Comparison of ENCODE assay signal across 18 cellular contexts in the genomic region with DNA sequence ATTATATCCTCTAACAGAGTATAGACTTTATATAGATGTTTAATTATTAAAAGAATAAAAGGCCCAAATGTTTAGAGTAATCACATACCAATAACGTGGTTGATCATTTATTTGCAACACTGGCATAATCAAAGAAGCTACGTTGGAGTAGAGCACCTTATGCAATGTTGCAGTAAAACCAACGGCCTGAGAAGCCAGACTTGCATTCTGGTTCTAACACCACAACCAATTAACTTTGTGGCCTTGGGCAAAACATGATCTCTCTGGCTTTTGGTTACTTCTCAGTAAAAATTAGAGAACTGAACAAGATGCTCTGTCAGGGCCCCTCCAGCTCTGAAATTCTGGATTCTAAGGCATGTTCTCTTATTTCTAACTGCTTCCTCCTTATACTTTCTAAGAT.
"Had no signal": no experiment of that assay in that cellular context is flagged by ENCODE, and none has a peak within 500 bp of the region (broad histone marks: within the 10 kb centered on the region; RNA-seq: fewer than 3 reads in every experiment).

No MANE protein-coding gene starts in this region.

- ATAC-seq: left lung; mucosa of descending colon; natural killer cell treated with Interleukin-12 subunit alpha and Interleukin-12 subunit beta and Interleukin-15 and Interleukin-18, amount 100 ng/mL, for 72 hours; pancreas; right lobe of liver; stimulated activated naive CD8-positive, alpha-beta T cell treated with anti-CD3 and anti-CD28 coated beads, Interleukin-15, amount 100 ng/mL, for 72 hours; upper lobe of right lung had no signal

- DNase-seq: effector CD4-positive, alpha-beta T cell; head of caudate nucleus; kidney; left lung; mesenchymal stem cell; mucosa of descending colon; naive B cell; pancreas; right lobe of liver; small intestine; stimulated activated CD4-positive, alpha-beta T cell treated with anti-CD3 and anti-CD28 coated beads, Interleukin-15, amount 100 ng/mL, for 24 hours; stimulated activated CD4-positive, alpha-beta T cell treated with anti-CD3 and anti-CD28 coated beads, Interleukin-4, amount 100 ng/mL, for 1 hour; stimulated activated CD8-positive, alpha-beta memory T cell treated with anti-CD3 and anti-CD28 coated beads, Interleukin-4, amount 100 ng/mL, for 48 hours; stimulated activated naive CD4-positive, alpha-beta T cell; stimulated activated naive CD8-positive, alpha-beta T cell treated with anti-CD3 and anti-CD28 coated beads, Interleukin-15, amount 100 ng/mL, for 72 hours; transverse colon; upper lobe of right lung had no signal
